Comparison of ENCODE assay signal across 22 cellular contexts in genomic region chr11:29780756-29781155, GRCh38.
DNase-seq lines count a peak whose midpoint lies in the region; ATAC-seq, FAIRE-seq and TF ChIP-seq lines count a peak whose summit lies in the region.
"Had no signal": no experiment of that assay in that cellular context is flagged by ENCODE, and none has a peak within 500 bp of the region (broad histone marks: within the 10 kb centered on the region; RNA-seq: fewer than 3 reads in every experiment).

No MANE protein-coding gene starts in this region.

- H3K27ac Mint-ChIP-seq in mesothelial cell of epicardium, result peak overlapping the region; percentile 90
- no peak overlapping the region for H3K27ac Mint-ChIP-seq in naive thymus-derived CD4-positive, alpha-beta T cell
- H3K27ac Mint-ChIP-seq: activated CD4-positive, alpha-beta memory T cell treated with anti-CD3 and anti-CD28 coated beads for 36 hours; activated naive CD4-positive, alpha-beta T cell treated with anti-CD3 and anti-CD28 coated beads, Interleukin-2, amount 10 ng/mL, durations not matched to agents 7 days and 5 days had no signal

- H3K4me3 ChIP-seq in dorsolateral prefrontal cortex, result no peak overlapping the region
- H3K4me3 ChIP-seq in naive thymus-derived CD4-positive, alpha-beta T cell (ENCODE audit: low read length), result no peak overlapping the region
- H3K4me3 ChIP-seq: coronary artery, vagina had no signal

- H3K4me1 ChIP-seq in naive thymus-derived CD4-positive, alpha-beta T cell (ENCODE audit: control insufficient read depth in 2 of 2, insufficient read depth in 2 of 2, low read length in 2 of 2), result no peaks in the 10 kb centered on the region
- H3K4me1 ChIP-seq: vagina had no signal

- POLR2A ChIA-PET in naive thymus-derived CD4-positive, alpha-beta T cell (lab: Charles Lee), result no interaction called here

- H3K4me1 Mint-ChIP-seq in mesothelial cell of epicardium, result peaks cover 36% of the 10 kb centered on the region
- peaks cover 0 to 2% (median 0%) of the 10 kb centered on the region in 7 donors for H3K4me1 Mint-ChIP-seq in naive thymus-derived CD4-positive, alpha-beta T cell
- H3K4me1 Mint-ChIP-seq: activated naive CD4-positive, alpha-beta T cell treated with anti-CD3 and anti-CD28 coated beads, Interleukin-2, amount 10 ng/mL, durations not matched to agents 7 days and 5 days had no signal

- no peaks in the 10 kb centered on the region for H3K36me3 ChIP-seq in KOPT-K1 (ENCODE audit: insufficient read depth, low read length)
- no peaks in the 10 kb centered on the region for H3K36me3 ChIP-seq in naive thymus-derived CD4-positive, alpha-beta T cell (ENCODE audit: control insufficient read depth in 2 of 3, insufficient read depth in 3 of 3, low read length in 3 of 3)
- H3K36me3 ChIP-seq: neutrophil, vagina had no signal

- ATAC-seq in naive thymus-derived CD4-positive, alpha-beta T cell, result no peak
- ATAC-seq in GM21367 (IDR thresholded peaks at IDR 0.05; ENCODE audit: unreplicated experiment) (no peak), HG03175 (IDR thresholded peaks at IDR 0.05; ENCODE audit: unreplicated experiment) (no peak)
- ATAC-seq: activated T-cell treated with anti-CD3 and anti-CD28 coated beads, Interleukin-2, amount 50 U/mL, for 4 hours; HepG2; left colon had no signal

- H3K36me3 Mint-ChIP-seq in mesothelial cell of epicardium, result peaks cover 1% of the 10 kb centered on the region
- no peaks in the 10 kb centered on the region for H3K36me3 Mint-ChIP-seq in naive thymus-derived CD4-positive, alpha-beta T cell
- H3K36me3 Mint-ChIP-seq: activated CD4-positive, alpha-beta memory T cell treated with anti-CD3 and anti-CD28 coated beads for 36 hours; activated naive CD4-positive, alpha-beta T cell treated with anti-CD3 and anti-CD28 coated beads, Interleukin-2, amount 10 ng/mL, durations not matched to agents 7 days and 5 days had no signal

- CTCF ChIA-PET in naive thymus-derived CD4-positive, alpha-beta T cell (lab: Charles Lee), result no interaction called here

- no peaks in the 10 kb centered on the region for H3K27me3 Mint-ChIP-seq in mesothelial cell of epicardium (ENCODE audit: low read depth)
- no peaks in the 10 kb centered on the region for H3K27me3 Mint-ChIP-seq in naive thymus-derived CD4-positive, alpha-beta T cell
- H3K27me3 Mint-ChIP-seq: activated CD4-positive, alpha-beta memory T cell treated with anti-CD3 and anti-CD28 coated beads for 36 hours; activated naive CD4-positive, alpha-beta T cell treated with anti-CD3 and anti-CD28 coated beads, Interleukin-2, amount 10 ng/mL, durations not matched to agents 7 days and 5 days had no signal

- peak in 8 of 10 donors; percentile 3 to 78 (median 62) for DNase-seq in dorsolateral prefrontal cortex
- peak in 1 of 2 experiments; percentile 43 for DNase-seq in mesothelial cell of epicardium (ENCODE audit: low spot score in 2 of 2, unreplicated experiment in 2 of 2)
- DNase-seq in urothelium cell line (ENCODE audit: low spot score), result peak; percentile 37
- no peak for DNase-seq in naive thymus-derived CD4-positive, alpha-beta T cell
- DNase-seq: activated CD4-positive, alpha-beta memory T cell treated with anti-CD3 and anti-CD28 coated beads for 36 hours; activated naive CD4-positive, alpha-beta T cell treated with anti-CD3 and anti-CD28 coated beads, Interleukin-2, amount 10 ng/mL, durations not matched to agents 7 days and 5 days; activated T-cell treated with anti-CD3 and anti-CD28 coated beads, Interleukin-2, amount 50 U/mL, for 4 hours; AML-193; GOT3; left colon; MM.1S; NCI-H187; NCI-H446 treated with DMSO at 0.1 percent for 48 hours; SHP77 treated with DMSO at 0.1 percent for 48 hours had no signal

- H3K9me3 Mint-ChIP-seq in mesothelial cell of epicardium, result peaks cover 17% of the 10 kb centered on the region
- H3K9me3 Mint-ChIP-seq in naive thymus-derived CD4-positive, alpha-beta T cell, result peaks cover 4 to 30% (median 7%) of the 10 kb centered on the region in 11 donors
- H3K9me3 Mint-ChIP-seq: activated CD4-positive, alpha-beta memory T cell treated with anti-CD3 and anti-CD28 coated beads for 36 hours had no signal

- peak overlapping the region; percentile 53 for H3K27ac ChIP-seq in KOPT-K1 (ENCODE audit: low read depth, low read length, poor library complexity, severe bottlenecking)
- H3K27ac ChIP-seq in dorsolateral prefrontal cortex, result peak overlapping the region in 25 of 59 donors; percentile 7 to 74 (median 53)
- H3K27ac ChIP-seq in naive thymus-derived CD4-positive, alpha-beta T cell (ENCODE audit: low read depth, low read length), result no peak overlapping the region
- H3K27ac ChIP-seq: coronary artery, neutrophil, vagina, VCaP had no signal

- peak overlapping the region; percentile 4 for H3K4me3 Mint-ChIP-seq in mesothelial cell of epicardium
- no peak overlapping the region for H3K4me3 Mint-ChIP-seq in naive thymus-derived CD4-positive, alpha-beta T cell
- H3K4me3 Mint-ChIP-seq: activated CD4-positive, alpha-beta memory T cell treated with anti-CD3 and anti-CD28 coated beads for 36 hours; activated naive CD4-positive, alpha-beta T cell treated with anti-CD3 and anti-CD28 coated beads, Interleukin-2, amount 10 ng/mL, durations not matched to agents 7 days and 5 days; activated T-cell treated with anti-CD3 and anti-CD28 coated beads, Interleukin-2, amount 50 U/mL, for 4 hours had no signal

- TF ChIP-seq CTCF in dorsolateral prefrontal cortex (IDR thresholded peaks at IDR 0.05 in 54 of 56, conservative IDR thresholded peaks at IDR 0.05 in 2 of 56; ENCODE audit: low read depth in 1 of 56, partially characterized antibody in 56 of 56) (no peak), mesothelial cell of epicardium (IDR thresholded peaks at IDR 0.05; ENCODE audit: unreplicated experiment) (no peak)

- intact Hi-C loops in dorsolateral prefrontal cortex (cut with DNase I), result no loop called here
- intact Hi-C loops in naive thymus-derived CD4-positive, alpha-beta T cell (cut with micrococcal nuclease), result no loop called here

- no peaks in the 10 kb centered on the region for H3K27me3 ChIP-seq in dorsolateral prefrontal cortex
- H3K27me3 ChIP-seq in naive thymus-derived CD4-positive, alpha-beta T cell (ENCODE audit: control insufficient read depth in 2 of 2, insufficient read depth in 2 of 2, low read length in 2 of 2), result no peaks in the 10 kb centered on the region
- H3K27me3 ChIP-seq: neutrophil, vagina had no signal

- no peak for FAIRE-seq in urothelium cell line (lab: Jason Lieb, UNC)
- FAIRE-seq: HepG2 had no signal

- H3K9me3 ChIP-seq in KOPT-K1 (ENCODE audit: insufficient read depth, low read length, poor library complexity, severe bottlenecking), result no peaks in the 10 kb centered on the region
- H3K9me3 ChIP-seq in naive thymus-derived CD4-positive, alpha-beta T cell (ENCODE audit: control insufficient read depth in 2 of 3, low read length in 3 of 3), result no peaks in the 10 kb centered on the region
- H3K9me3 ChIP-seq: neutrophil, vagina had no signal

Comparison
In these comparisons a context has a peak if more than half of its experiments do, and no peak if none do; other contexts are left out.
1. DNase-seq: peak in dorsolateral prefrontal cortex (8 of 10) and urothelium cell line (single experiment); none in naive thymus-derived CD4-positive, alpha-beta T cell (0 of 9).